In genomic region chr2:172053486-172053885, GRCh38 we compare ENCODE assay signal across 25 cellular contexts. TPM values are rescaled to one million over a fixed set of nuclear protein-coding genes. Genes with fewer than 3 reads are reported as not detected.
"Had no signal": no experiment of that assay in that cellular context is flagged by ENCODE, and none has a peak within 500 bp of the region (broad histone marks: within the 10 kb centered on the region; RNA-seq: fewer than 3 reads in every experiment).

No MANE protein-coding gene starts in this region.

- ATAC-seq: activated CD4-positive, alpha-beta T cell treated with anti-CD3 and anti-CD28 coated beads for 36 hours; activated T-cell treated with anti-CD3 and anti-CD28 coated beads, Interleukin-2, amount 50 U/mL, for 72 hours had no signal

- H3K9ac ChIP-seq: SK-N-SH had no signal

- H3K4me2 ChIP-seq: SK-N-SH had no signal

- DNase-seq: activated CD4-positive, alpha-beta memory T cell treated with anti-CD3 and anti-CD28 coated beads, Interleukin-2, amount 10 ng/mL, durations not matched to agents 7 days and 5 days; activated CD4-positive, alpha-beta T cell treated with anti-CD3 and anti-CD28 coated beads for 36 hours; activated CD4-positive, alpha-beta T cell treated with anti-CD3 and anti-CD28 coated beads, Interleukin-2, amount 50 U/mL, for 1 hour; activated gamma-delta T cell treated with Interleukin-2 at 50 U/mL for 16 hours; activated naive CD4-positive, alpha-beta T cell treated with anti-CD3 and anti-CD28 coated beads, Interleukin-2, amount 10 ng/mL, durations not matched to agents 7 days and 5 days; activated naive CD8-positive, alpha-beta T cell treated with anti-CD3 and anti-CD28 coated beads for 36 hours; activated T-cell treated with anti-CD3 and anti-CD28 coated beads, Interleukin-2, amount 50 U/mL, for 72 hours; brain microvascular endothelial cell; Kasumi-1; KBM-7; NCI-H1105 treated with DMSO at 0.1 percent for 48 hours; NCI-H1694 treated with DMSO at 0.1 percent for 48 hours; NCI-H2081; NCI-H510A; NCI-H526 treated with DMSO at 0.1 percent for 48 hours; Peyer's patch; Right ventricle myocardium superior; SK-N-SH; T-helper 1 cell; WERI-Rb-1 had no signal

- H3K36me3 ChIP-seq: brain microvascular endothelial cell, cardiac muscle cell, Peyer's patch, SJCRH30, WERI-Rb-1 had no signal

- H3K27ac ChIP-seq: brain microvascular endothelial cell, cardiac muscle cell, Peyer's patch, RWPE1, SJCRH30, WERI-Rb-1 had no signal

- H3K27me3 ChIP-seq: brain microvascular endothelial cell, cardiac muscle cell, Peyer's patch, SJCRH30 had no signal

- H3K4me3 ChIP-seq: cardiac muscle cell, Peyer's patch, SJCRH30 had no signal

- H3K4me1 ChIP-seq: Peyer's patch had no signal

- H3K9me3 ChIP-seq: Peyer's patch, SJCRH30, SK-N-SH had no signal

RNA-seq across cellular contexts. Expression of gene DLX1, which starts 31.8 kb away (rescaled TPM):
- total RNA-seq: activated CD4-positive, alpha-beta T cell treated with anti-CD3 and anti-CD28 coated beads for 36 hours; activated CD8-positive, alpha-beta memory T cell treated with anti-CD3 and anti-CD28 coated beads for 36 hours; cardiac muscle cell; Peyer's patch; Right ventricle myocardium superior; T-helper 2 cell treated with Interferon-gamma antibody and Interleukin-4, amounts not matched to agents 100 ng/mL and 5 ng/mL, for 36 hours had no signal
- polyA plus RNA-seq: cardiac muscle cell had no signal

RNA-seq across cellular contexts. Expression of gene DLX2, which starts 49.2 kb away (rescaled TPM):
- total RNA-seq: activated CD4-positive, alpha-beta memory T cell treated with anti-CD3 and anti-CD28 coated beads, Interleukin-2, amount 10 ng/mL, durations not matched to agents 7 days and 5 days; activated CD4-positive, alpha-beta T cell treated with anti-CD3 and anti-CD28 coated beads for 36 hours; activated CD8-positive, alpha-beta memory T cell treated with anti-CD3 and anti-CD28 coated beads for 36 hours; activated naive CD8-positive, alpha-beta T cell treated with anti-CD3 and anti-CD28 coated beads for 36 hours; cardiac muscle cell; Peyer's patch; Right ventricle myocardium superior; T-helper 2 cell treated with Interferon-gamma antibody and Interleukin-4, amounts not matched to agents 100 ng/mL and 5 ng/mL, for 36 hours had no signal
